In genomic region chr2:83696838-83697237, GRCh38 we compare ENCODE assay signal across 18 cellular contexts.
A peak's percentile ranks its signal among the peaks of the same experiment; 100 is the strongest.
DNase-seq lines count a peak whose midpoint lies in the region; ATAC-seq lines count a peak whose summit lies in the region.
"Had no signal": no experiment of that assay in that cellular context is flagged by ENCODE, and none has a peak within 500 bp of the region (broad histone marks: within the 10 kb centered on the region; RNA-seq: fewer than 3 reads in every experiment).

No MANE protein-coding gene starts in this region.

- DNase-seq in SK-MEL-5 (ENCODE audit: low read depth, low spot score): peak; percentile 90
- DNase-seq in foreskin melanocyte: peak; percentile 86
- no peak for DNase-seq in sciatic nerve (ENCODE audit: low spot score)
- DNase-seq in central memory CD4-positive, alpha-beta T cell: no peak
- no peak for DNase-seq in NCI-H1417 (lab: John Stamatoyannopoulos, UW)
- no peak for DNase-seq in left lobe of liver (ENCODE audit: low spot score)
- DNase-seq: 8988T; ACHN; BE2C; C1 segment of cervical spinal cord; Caco-2; Calu3; CD4-positive, alpha-beta memory T cell; CD4-positive, CD25-positive, alpha-beta regulatory T cell; CD8-positive, alpha-beta memory T cell; DMS79 treated with DMSO at 0.1 percent for 48 hours; GF-D8 had no signal

- intact Hi-C loops in sciatic nerve (cut with DNase I): no loop called here

- in situ Hi-C loops in SK-MEL-5 (cut with HindIII; ENCODE audit: low pct_unique_long_range_greater_than_20kb, low sequenced_read_pairs): no loop called here

- ATAC-seq in sciatic nerve (peak; percentile 55), HG03095 (IDR thresholded peaks at IDR 0.05; ENCODE audit: unreplicated experiment) (no peak), left lobe of liver (no peak)

Comparison
In these comparisons a context has a peak if more than half of its experiments do, and no peak if none do; other contexts are left out.
1. DNase-seq: peak in SK-MEL-5 (single experiment) and foreskin melanocyte (single experiment); none in sciatic nerve (single experiment), central memory CD4-positive, alpha-beta T cell (single experiment), NCI-H1417 (0 of 3) and left lobe of liver (single experiment).